15 cellular contexts compared by ENCODE assay signal in the genomic region with DNA sequence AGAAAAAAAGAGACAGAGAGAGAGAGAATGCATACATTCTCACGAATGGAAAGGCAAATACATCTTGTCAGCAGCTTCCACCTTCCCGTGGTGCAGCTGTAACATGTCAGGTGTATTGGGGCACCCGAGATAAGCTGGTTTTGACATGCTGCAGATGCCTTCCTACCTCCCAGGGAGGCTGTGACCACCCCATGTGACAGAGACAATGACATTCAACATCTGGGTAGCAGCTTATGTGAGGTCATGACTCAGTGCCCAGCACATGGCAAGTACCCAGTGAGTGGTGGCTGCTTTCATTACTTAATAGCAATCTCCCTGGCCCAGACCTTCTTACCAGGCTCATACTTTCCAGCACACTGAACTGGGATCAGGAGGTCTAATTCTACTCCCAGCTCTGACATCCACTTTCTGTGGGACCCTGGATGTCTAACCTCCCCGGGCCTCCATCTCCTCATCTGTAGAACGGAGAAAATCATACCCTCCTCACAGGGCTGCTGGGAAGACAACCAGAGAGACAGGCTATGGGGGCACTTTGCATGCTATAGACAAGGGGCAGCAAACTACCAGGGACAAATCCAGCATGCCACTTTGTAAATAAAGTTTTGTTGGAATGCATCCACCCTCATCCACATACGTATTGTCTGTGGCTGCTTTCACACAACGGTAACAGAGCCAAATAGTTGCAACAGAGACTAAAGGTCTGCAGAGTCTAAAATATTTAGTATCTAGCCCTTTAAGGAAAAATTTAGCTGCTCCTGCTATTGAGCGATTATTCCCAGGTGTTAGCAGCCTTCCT. TPM values are rescaled to one million over a fixed set of nuclear protein-coding genes. Genes with fewer than 3 reads are reported as not detected.
DNase-seq lines count a peak whose midpoint lies in the region; ATAC-seq and TF ChIP-seq lines count a peak whose summit lies in the region.
"Had no signal": no experiment of that assay in that cellular context is flagged by ENCODE, and none has a peak within 500 bp of the region (broad histone marks: within the 10 kb centered on the region; RNA-seq: fewer than 3 reads in every experiment).

No MANE protein-coding gene starts in this region.

- no peak for TF ChIP-seq EP300 in stomach (IDR thresholded peaks at IDR 0.05)

- H4K20me1 ChIP-seq in hepatocyte (ENCODE audit: insufficient read depth, poor library complexity, severe bottlenecking): no peaks in the 10 kb centered on the region

- H3K27ac ChIP-seq in adrenal gland (peak overlapping the region in 2 of 5 donors; percentile 84 to 88), hepatocyte (peak overlapping the region; percentile 94), stomach (peak overlapping the region in 4 of 5 donors; percentile 56 to 80 (median 63))
- H3K27ac ChIP-seq: foreskin keratinocyte had no signal

- H3K36me3 ChIP-seq in adrenal gland (replicated peaks in 1 of 2): no peaks in the 10 kb centered on the region
- no peaks in the 10 kb centered on the region for H3K36me3 ChIP-seq in hepatocyte (replicated peaks; ENCODE audit: insufficient read depth, low read depth)
- no peaks in the 10 kb centered on the region for H3K36me3 ChIP-seq in stomach

- no peak overlapping the region for H3K27ac Mint-ChIP-seq in activated naive CD4-positive, alpha-beta T cell treated with anti-CD3 and anti-CD28 coated beads, Interleukin-2, amount 50 U/mL, for 72 hours
- H3K27ac Mint-ChIP-seq: stimulated activated naive CD8-positive, alpha-beta T cell treated with anti-CD3 and anti-CD28 coated beads, Interleukin-15, amount 100 ng/mL, for 72 hours; T-helper 17 cell had no signal

- no peak for TF ChIP-seq CTCF in adrenal gland (IDR thresholded peaks at IDR 0.05)
- no peak for TF ChIP-seq CTCF in hepatocyte (IDR thresholded peaks at IDR 0.05; ENCODE audit: poor library complexity)
- no peak for TF ChIP-seq CTCF in stomach (IDR thresholded peaks at IDR 0.05)

- no peak overlapping the region for H2AFZ ChIP-seq in hepatocyte

- DNase-seq in SHP77 (lab: John Stamatoyannopoulos, UW) (peak; percentile 20 to 30), SHP77 treated with DMSO at 0.1 percent for 48 hours (lab: John Stamatoyannopoulos, UW) (no peak), adrenal gland (peak; percentile 57 to 83 (median 79)), hepatocyte (ENCODE audit: low spot score) (peak; percentile 53), stomach (peak; percentile 25)
- no peak for DNase-seq in activated naive CD4-positive, alpha-beta T cell treated with anti-CD3 and anti-CD28 coated beads, Interleukin-2, amount 50 U/mL, for 72 hours (ENCODE audit: low spot score in 2 of 2)
- DNase-seq: 8988T; activated CD8-positive, alpha-beta memory T cell treated with anti-CD3 and anti-CD28 coated beads for 24 hours; amygdala; NCI-H526 treated with DMSO at 0.1 percent for 48 hours; stimulated activated naive CD8-positive, alpha-beta T cell treated with anti-CD3 and anti-CD28 coated beads, Interleukin-15, amount 100 ng/mL, for 72 hours; T-helper 17 cell had no signal

- TF ChIP-seq POLR2A in adrenal gland (IDR thresholded peaks at IDR 0.05) (peak in 1 of 2 donors; percentile 12), stomach (IDR thresholded peaks at IDR 0.05) (no peak)

- no peak overlapping the region for H3K4me2 ChIP-seq in hepatocyte

- intact Hi-C loops in adrenal gland (cut with DNase I) (loop anchor here (5.0 to 10.0 kb wide), 2 partner anchors 278 to 306 kb away; no protein-coding TSS in a partner anchor), stomach (cut with DNase I; ENCODE audit: low total_unique reads) (no loop called here)

- H3K4me3 ChIP-seq in adrenal gland (no peak overlapping the region), hepatocyte (no peak overlapping the region), stomach (no peak overlapping the region)

- WGBS in adrenal gland, 4 donors: 59 to 68% (median 62%) methylated on average over 7 to 8 of the region's 8 CpGs
- 43% methylated on average over 8 of the region's 8 CpGs for WGBS in hepatocyte (ENCODE audit: low lambda C conversion rate, missing lambda C conversion rate)
- 38 to 54% (median 44%) methylated on average over 8 of the region's 8 CpGs for WGBS in stomach, 5 donors

- no peaks in the 10 kb centered on the region for H3K27me3 ChIP-seq in adrenal gland
- no peaks in the 10 kb centered on the region for H3K27me3 ChIP-seq in hepatocyte
- peaks cover 0 to 12% (median 0%) of the 10 kb centered on the region in 3 donors for H3K27me3 ChIP-seq in stomach

- no peaks in the 10 kb centered on the region for H3K9me2 ChIP-seq in hepatocyte (replicated peaks; ENCODE audit: insufficient read depth)

- H3K9me3 ChIP-seq in adrenal gland (replicated peaks in 1 of 3) (no peaks in the 10 kb centered on the region), hepatocyte (ENCODE audit: low read depth) (no peaks in the 10 kb centered on the region), stomach (no peaks in the 10 kb centered on the region)

- H3K9me3 Mint-ChIP-seq in activated naive CD4-positive, alpha-beta T cell treated with anti-CD3 and anti-CD28 coated beads, Interleukin-2, amount 50 U/mL, for 72 hours: no peaks in the 10 kb centered on the region
- H3K9me3 Mint-ChIP-seq: stimulated activated naive CD8-positive, alpha-beta T cell treated with anti-CD3 and anti-CD28 coated beads, Interleukin-15, amount 100 ng/mL, for 72 hours had no signal

- H3K4me1 ChIP-seq in adrenal gland (replicated peaks in 1 of 2): peaks cover 0 to 24% of the 10 kb centered on the region in 2 donors
- H3K4me1 ChIP-seq in hepatocyte (ENCODE audit: insufficient read depth): peaks cover 35% of the 10 kb centered on the region
- peaks cover 14 to 35% (median 30%) of the 10 kb centered on the region in 4 donors for H3K4me1 ChIP-seq in stomach
- H3K4me1 ChIP-seq: foreskin keratinocyte had no signal

- no peak for ATAC-seq in activated naive CD4-positive, alpha-beta T cell treated with anti-CD3 and anti-CD28 coated beads, Interleukin-2, amount 50 U/mL, for 72 hours
- ATAC-seq in GM21737 (IDR thresholded peaks at IDR 0.05; ENCODE audit: unreplicated experiment) (no peak), HG02981 (IDR thresholded peaks at IDR 0.05; ENCODE audit: unreplicated experiment) (no peak)
- ATAC-seq: foreskin keratinocyte; stimulated activated naive CD8-positive, alpha-beta T cell treated with anti-CD3 and anti-CD28 coated beads, Interleukin-15, amount 100 ng/mL, for 72 hours; T-helper 17 cell had no signal

- H3K36me3 Mint-ChIP-seq in activated naive CD4-positive, alpha-beta T cell treated with anti-CD3 and anti-CD28 coated beads, Interleukin-2, amount 50 U/mL, for 72 hours: no peaks in the 10 kb centered on the region

- no peaks in the 10 kb centered on the region for H3K79me2 ChIP-seq in hepatocyte

RNA-seq across cellular contexts. Expression of a gene that starts 38.5 kb away (rescaled TPM):
- 10 to 100 TPM; 18.4 to 45.7 (median 34.7) TPM for total RNA-seq in adrenal gland
- 10 to 100 TPM; 17.1 to 22.4 (median 20.5) TPM for polyA plus RNA-seq in adrenal gland
- total RNA-seq in hepatocyte: 17.7 and 18.1 TPM in 2 replicates
- 7.3 and 8.0 TPM in 2 replicates for polyA plus RNA-seq in hepatocyte
- total RNA-seq in stomach: 10 to 100 TPM; 11.0 to 39.3 (median 17.2) TPM
- polyA plus RNA-seq in stomach: 1 to 10 TPM; 2.1 to 4.2 (median 2.6) TPM
- total RNA-seq in activated naive CD4-positive, alpha-beta T cell treated with anti-CD3 and anti-CD28 coated beads, Interleukin-2, amount 50 U/mL, for 72 hours: 10 to 100 TPM; 15.9 to 16.3 TPM

Comparison
In these comparisons a context has a peak if more than half of its experiments do, and no peak if none do; other contexts are left out.
1. DNase-seq: peak in SHP77 (2 of 2), adrenal gland (7 of 7), hepatocyte (single experiment) and stomach (single experiment); none in SHP77 treated with DMSO at 0.1 percent for 48 hours (single experiment) and activated naive CD4-positive, alpha-beta T cell treated with anti-CD3 and anti-CD28 coated beads, Interleukin-2, amount 50 U/mL, for 72 hours (0 of 2).